Comparison of ENCODE assay signal across 8 cellular contexts in genomic region chr7:104883718-104884452, GRCh38.
A peak's percentile ranks its signal among the peaks of the same experiment; 100 is the strongest.
DNase-seq lines count a peak whose midpoint lies in the region; ATAC-seq and TF ChIP-seq lines count a peak whose summit lies in the region.

No MANE protein-coding gene starts in this region.

- peak; percentile 89 for DNase-seq in Ammon's horn (ENCODE audit: low spot score)
- DNase-seq in NCI-H345 treated with DMSO at 0.1 percent for 48 hours (lab: John Stamatoyannopoulos, UW; ENCODE audit: unreplicated experiment), result peak; percentile 22
- peak; percentile 87 for DNase-seq in activated CD4-positive, alpha-beta T cell treated with anti-CD3 and anti-CD28 coated beads for 36 hours
- no peak for DNase-seq in chondrocyte (ENCODE audit: low spot score)
- DNase-seq in left lobe of liver (ENCODE audit: low spot score), result peak; percentile 82
- peak; percentile 77 to 78 for DNase-seq in stimulated activated CD4-positive, alpha-beta T cell treated with anti-CD3 and anti-CD28 coated beads, Interleukin-2, amount 100 ng/mL, for 48 hours

- CTCF ChIA-PET in activated CD4-positive, alpha-beta T cell treated with anti-CD3 and anti-CD28 coated beads for 36 hours (lab: Charles Lee), result interaction anchor here (0.6 to 5.5 kb wide), 33 partner anchors 8 to 1438 kb away, joined by 3 to 111 read pairs (median 4); partner anchors contain the start of gene SLC26A5

- peaks cover 10% of the 10 kb centered on the region for H3K4me1 Mint-ChIP-seq in activated CD4-positive, alpha-beta T cell treated with anti-CD3 and anti-CD28 coated beads for 36 hours
- H3K4me1 Mint-ChIP-seq in chondrocyte (ENCODE audit: low read depth), result peaks cover 14% of the 10 kb centered on the region

- POLR2A ChIA-PET in activated CD4-positive, alpha-beta T cell treated with anti-CD3 and anti-CD28 coated beads for 36 hours (lab: Charles Lee), result interaction anchor here (0.5 to 1.1 kb wide), 4 partner anchors 19 to 229 kb away, joined by 3 to 10 read pairs (median 5); no protein-coding TSS in a partner anchor

- intact Hi-C loops in activated CD4-positive, alpha-beta T cell treated with anti-CD3 and anti-CD28 coated beads for 36 hours (cut with DNase I, micrococcal nuclease), result loop anchor here (1.0 to 5.0 kb wide), 3 partner anchors 34 to 705 kb away; no protein-coding TSS in a partner anchor

- TF ChIP-seq CTCF in chondrocyte (IDR thresholded peaks at IDR 0.05), result peak; percentile 97

- H3K27me3 Mint-ChIP-seq in activated CD4-positive, alpha-beta T cell treated with anti-CD3 and anti-CD28 coated beads for 36 hours, result no peaks in the 10 kb centered on the region
- peaks cover 15% of the 10 kb centered on the region for H3K27me3 Mint-ChIP-seq in chondrocyte (ENCODE audit: low read depth)

- ATAC-seq in GM19025 (IDR thresholded peaks at IDR 0.05; ENCODE audit: low read depth, unreplicated experiment), result peak; percentile 67
- peak; percentile 79 for ATAC-seq in HG03196 (IDR thresholded peaks at IDR 0.05; ENCODE audit: unreplicated experiment)
- ATAC-seq in activated CD4-positive, alpha-beta T cell treated with anti-CD3 and anti-CD28 coated beads for 36 hours, result peak; percentile 89
- peak; percentile 100 for ATAC-seq in left lobe of liver

- no peaks in the 10 kb centered on the region for H3K9me3 Mint-ChIP-seq in activated CD4-positive, alpha-beta T cell treated with anti-CD3 and anti-CD28 coated beads for 36 hours (ENCODE audit: low read depth)
- peaks cover 3% of the 10 kb centered on the region for H3K9me3 Mint-ChIP-seq in chondrocyte (ENCODE audit: low read depth)

- no peak overlapping the region for H3K4me3 Mint-ChIP-seq in activated CD4-positive, alpha-beta T cell treated with anti-CD3 and anti-CD28 coated beads for 36 hours
- no peak overlapping the region for H3K4me3 Mint-ChIP-seq in chondrocyte (ENCODE audit: unreplicated experiment)

- no peak overlapping the region for H3K27ac Mint-ChIP-seq in activated CD4-positive, alpha-beta T cell treated with anti-CD3 and anti-CD28 coated beads for 36 hours
- H3K27ac Mint-ChIP-seq in chondrocyte (ENCODE audit: unreplicated experiment), result peak overlapping the region; percentile 62

- H3K36me3 Mint-ChIP-seq in activated CD4-positive, alpha-beta T cell treated with anti-CD3 and anti-CD28 coated beads for 36 hours (ENCODE audit: low read depth), result no peaks in the 10 kb centered on the region
- no peaks in the 10 kb centered on the region for H3K36me3 Mint-ChIP-seq in chondrocyte (ENCODE audit: low read depth)
